ENCODE assay signal across 3 cellular contexts in genomic region chr16:11480634-11481033, GRCh38.
TF ChIP-seq lines count a peak whose summit lies in the region.

No MANE protein-coding gene starts in this region.

TF ChIP-seq in HepG2, 621 proteins besides CTCF, POLR2A, EP300 and RAD21 (continued from another document):
- no peak for TF ChIP-seq ZNF724P (CRISPR knock-in tag; IDR thresholded peaks at IDR 0.05; ENCODE audit: borderline replicate concordance)

TF ChIP-seq in HEK293, 187 proteins besides CTCF, POLR2A, EP300 and RAD21 (continued from another document):
- TF ChIP-seq PBX3 (CRISPR knock-in tag; IDR thresholded peaks at IDR 0.05): no peak
- TF ChIP-seq ZNF223 (tag by site-specific recombination; IDR thresholded peaks at IDR 0.05): no peak
- peak; percentile 96 for TF ChIP-seq ZNF146 (tag by site-specific recombination; IDR thresholded peaks at IDR 0.05)
- TF ChIP-seq ZNF580 (tag by site-specific recombination; IDR thresholded peaks at IDR 0.05): 0 out of 2 replicates have a peak, but pooled peaks have one; percentile 32
TF ChIP-seq in HEK293: peak in this region for 2.

TF ChIP-seq in K562, 482 proteins besides CTCF, POLR2A, EP300 and RAD21:
- TF ChIP-seq KDM4B (IDR thresholded peaks at IDR 0.05; ENCODE audit: borderline replicate concordance in 2 of 2, low read depth in 1 of 2): no peak
- TF ChIP-seq TSHZ1 (CRISPR knock-in tag; IDR thresholded peaks at IDR 0.05): no peak
- TF ChIP-seq SUPT5H (IDR thresholded peaks at IDR 0.05): no peak
- TF ChIP-seq CREB3 (tag; conservative IDR thresholded peaks at IDR 0.05; ENCODE audit: low read depth): no peak
- no peak for TF ChIP-seq EWSR1 (IDR thresholded peaks at IDR 0.05; ENCODE audit: borderline replicate concordance, low read depth, partially characterized antibody)
- TF ChIP-seq ZNF146 (CRISPR knock-in tag; IDR thresholded peaks at IDR 0.05; ENCODE audit: unreplicated experiment): peak; percentile 87
- no peak for TF ChIP-seq TCF7 (IDR thresholded peaks at IDR 0.05; ENCODE audit: borderline replicate concordance)
- no peak for TF ChIP-seq RB1 (IDR thresholded peaks at IDR 0.05; ENCODE audit: low read depth)
- TF ChIP-seq ZNF76 (CRISPR knock-in tag; IDR thresholded peaks at IDR 0.05; ENCODE audit: borderline replicate concordance): no peak
- no peak for TF ChIP-seq LCOR (CRISPR knock-in tag; IDR thresholded peaks at IDR 0.05)
- TF ChIP-seq ZBTB33 (CRISPR knock-in tag; IDR thresholded peaks at IDR 0.05): no peak
- TF ChIP-seq BCOR (IDR thresholded peaks at IDR 0.05): 0 out of 2 replicates have a peak, but pooled peaks have one; percentile 19
- no peak for TF ChIP-seq HIVEP1 (CRISPR knock-in tag; IDR thresholded peaks at IDR 0.05)
- no peak for TF ChIP-seq SMARCB1 (IDR thresholded peaks at IDR 0.05; ENCODE audit: insufficient read length, low read depth)
- TF ChIP-seq RNF219 (CRISPR knock-in tag; IDR thresholded peaks at IDR 0.05): no peak
- no peak for TF ChIP-seq HNRNPH1 (optimal IDR thresholded peaks at IDR 0.05; ENCODE audit: low read depth, low read length)
- no peak for TF ChIP-seq PHF20 (IDR thresholded peaks at IDR 0.05; ENCODE audit: partially characterized antibody)
- 0 out of 4 replicates have a peak, but pooled peaks of 1 of the 2 experiments have one; percentile 10 for TF ChIP-seq KDM1A (IDR thresholded peaks at IDR 0.05)
- TF ChIP-seq TFE3 (CRISPR knock-in tag; IDR thresholded peaks at IDR 0.05): no peak
- TF ChIP-seq RNF2 (IDR thresholded peaks at IDR 0.05): no peak
- TF ChIP-seq MCM7 (IDR thresholded peaks at IDR 0.05): no peak
- TF ChIP-seq RBM25 (IDR thresholded peaks at IDR 0.05; ENCODE audit: low read depth, low read length, severe bottlenecking): peak; percentile 92
- no peak for TF ChIP-seq ZNF347 (CRISPR knock-in tag; IDR thresholded peaks at IDR 0.05; ENCODE audit: low read depth)
- TF ChIP-seq MXD1 (CRISPR knock-in tag; IDR thresholded peaks at IDR 0.05; ENCODE audit: borderline replicate concordance, poor library complexity, severe bottlenecking): no peak
- TF ChIP-seq ZNF232 (CRISPR knock-in tag; IDR thresholded peaks at IDR 0.05): no peak
- TF ChIP-seq ZKSCAN3 (CRISPR knock-in tag; IDR thresholded peaks at IDR 0.05): no peak
- TF ChIP-seq NUFIP1 (IDR thresholded peaks at IDR 0.05; ENCODE audit: partially characterized antibody): no peak
- TF ChIP-seq TAF15 (IDR thresholded peaks at IDR 0.05; ENCODE audit: low read depth, low read length): no peak
